In genomic region chr20:63251345-63251744, GRCh38 we compare ENCODE assay signal across 14 cellular contexts. TPM values are rescaled to one million over a fixed set of nuclear protein-coding genes. Genes with fewer than 3 reads are reported as not detected.
DNase-seq lines count a peak whose midpoint lies in the region; ATAC-seq and TF ChIP-seq lines count a peak whose summit lies in the region.
"Not testable (repeated sequence)": the region's sequence is repeated elsewhere in the genome, so short reads cannot be mapped to it uniquely, and the experiment has no call there.
"Had no signal": no experiment of that assay in that cellular context is flagged by ENCODE, and none has a peak within 500 bp of the region (broad histone marks: within the 10 kb centered on the region; RNA-seq: fewer than 3 reads in every experiment).

No MANE protein-coding gene starts in this region.

- H2AK5ac ChIP-seq in mesenchymal stem cell (ENCODE audit: low read length, severe bottlenecking) = not testable (repeated sequence)

- H3K27ac Mint-ChIP-seq in activated CD4-positive, alpha-beta T cell treated with anti-CD3 and anti-CD28 coated beads for 36 hours = not testable (repeated sequence)

- H3K18ac ChIP-seq in mesenchymal stem cell (ENCODE audit: low read depth in 1 of 2, low read length in 2 of 2) = not testable (repeated sequence)

- H3K27ac ChIP-seq in OCI-LY3 (ENCODE audit: low read length); mesenchymal stem cell (ENCODE audit: low read length, poor library complexity, severe bottlenecking); testis: not testable (repeated sequence)

- 16% methylated on average over 11 of the region's 14 CpGs for WGBS in mesenchymal stem cell
- 65 to 71% methylated on average over 12 to 14 of the region's 14 CpGs for WGBS in testis, 2 donors

- DNase-seq in COLO668 (lab: John Stamatoyannopoulos, UW; ENCODE audit: unreplicated experiment) (peak; percentile 23), KBM-7 (peak; percentile 15), dermis blood vessel endothelial cell (peak; percentile 17), mesenchymal stem cell (peak; percentile 34), testis (peak; percentile 62)
- not testable (repeated sequence) for DNase-seq in GM12864 (ENCODE audit: low read depth)
- peak; percentile 30 for DNase-seq in activated CD4-positive, alpha-beta T cell treated with anti-CD3 and anti-CD28 coated beads for 36 hours

- not testable (repeated sequence) for H2BK15ac ChIP-seq in mesenchymal stem cell (ENCODE audit: low read depth, poor library complexity, severe bottlenecking)

- H3K36me3 ChIP-seq in OCI-LY3 (replicated peaks; ENCODE audit: low read depth, low read length); testis (ENCODE audit: low read depth, missing control alignments): not testable (repeated sequence)
- H3K36me3 ChIP-seq in mesenchymal stem cell (ENCODE audit: control insufficient read depth in 1 of 2, insufficient read depth in 2 of 2, low read depth in 1 of 2, low read length in 2 of 2) = peaks cover 0 to 40% of the 10 kb centered on the region in 2 experiments

- H4K20me1 ChIP-seq in OCI-LY3 (ENCODE audit: insufficient read depth, low read length) = not testable (repeated sequence)

- H3K23ac ChIP-seq in mesenchymal stem cell (ENCODE audit: low read length in 2 of 2) = not testable (repeated sequence)

- not testable (repeated sequence) for H4K8ac ChIP-seq in mesenchymal stem cell (ENCODE audit: low read length)

- peaks cover 32% of the 10 kb centered on the region for H3K27me3 Mint-ChIP-seq in activated CD4-positive, alpha-beta T cell treated with anti-CD3 and anti-CD28 coated beads for 36 hours

- H3K4me1 ChIP-seq in OCI-LY3 (ENCODE audit: low read length) = not testable (repeated sequence)
- peaks cover 80% of the 10 kb centered on the region for H3K4me1 ChIP-seq in mesenchymal stem cell (ENCODE audit: control insufficient read depth, insufficient read depth, low read depth, low read length)
- H3K4me1 ChIP-seq in testis = peaks cover 23% of the 10 kb centered on the region

- H3K9me3 ChIP-seq in OCI-LY3 (ENCODE audit: insufficient read depth, low read length); mesenchymal stem cell (ENCODE audit: control insufficient read depth, low read length); testis: not testable (repeated sequence)

- not testable (repeated sequence) for H3K9ac ChIP-seq in OCI-LY3 (ENCODE audit: low read length); mesenchymal stem cell (ENCODE audit: low read length)

- not testable (repeated sequence) for H3K4ac ChIP-seq in mesenchymal stem cell (ENCODE audit: low read depth in 1 of 2, low read length in 2 of 2)

- not testable (repeated sequence) for H3K4me3 Mint-ChIP-seq in activated CD4-positive, alpha-beta T cell treated with anti-CD3 and anti-CD28 coated beads for 36 hours

- TF ChIP-seq CTCF in GM12864 (IDR thresholded peaks at IDR 0.05; ENCODE audit: low read depth, low read length, missing control alignments) = peak; percentile 33
- peak; percentile 16; the same call in 1 of the 2 replicates for TF ChIP-seq CTCF in OCI-LY3 (IDR thresholded peaks at IDR 0.05; ENCODE audit: low read depth, low read length)
- TF ChIP-seq CTCF in testis (IDR thresholded peaks at IDR 0.05) = peak in 1 of 3 experiments; percentile 15

- not testable (repeated sequence) for TF ChIP-seq POLR2A in testis (IDR thresholded peaks at IDR 0.05)

- in situ Hi-C loops in KBM-7 (cut with MboI; ENCODE audit: low pct_unique_long_range_greater_than_20kb, low sequenced_read_pairs) = not testable (repeated sequence)

- not testable (repeated sequence) for H2AFZ ChIP-seq in OCI-LY3 (ENCODE audit: low read depth, low read length); mesenchymal stem cell (ENCODE audit: low read depth, low read length)

- H3K79me2 ChIP-seq in OCI-LY3 (ENCODE audit: low read length) = not testable (repeated sequence)

- H4K91ac ChIP-seq in mesenchymal stem cell (ENCODE audit: low read length) = not testable (repeated sequence)

- not testable (repeated sequence) for H2BK12ac ChIP-seq in mesenchymal stem cell (ENCODE audit: low read length in 2 of 2)

- not testable (repeated sequence) for H3K14ac ChIP-seq in mesenchymal stem cell (ENCODE audit: low read length in 2 of 2)

- not testable (repeated sequence) for H3K36me3 Mint-ChIP-seq in activated CD4-positive, alpha-beta T cell treated with anti-CD3 and anti-CD28 coated beads for 36 hours (ENCODE audit: low read depth)

- POLR2A ChIA-PET in activated CD4-positive, alpha-beta T cell treated with anti-CD3 and anti-CD28 coated beads for 36 hours (lab: Charles Lee) = not testable (repeated sequence)

- not testable (repeated sequence) for H3K4me1 Mint-ChIP-seq in activated CD4-positive, alpha-beta T cell treated with anti-CD3 and anti-CD28 coated beads for 36 hours

- intact Hi-C loops in activated CD4-positive, alpha-beta T cell treated with anti-CD3 and anti-CD28 coated beads for 36 hours (cut with DNase I, micrococcal nuclease); testis (cut with DNase I; ENCODE audit: low total_unique reads): not testable (repeated sequence)

- H3K79me1 ChIP-seq in mesenchymal stem cell (replicated peaks; ENCODE audit: low read length, poor library complexity, severe bottlenecking) = peaks cover 20% of the 10 kb centered on the region

- ATAC-seq in activated CD4-positive, alpha-beta T cell treated with anti-CD3 and anti-CD28 coated beads for 36 hours = not testable (repeated sequence)

- not testable (repeated sequence) for H2BK120ac ChIP-seq in mesenchymal stem cell (ENCODE audit: low read depth, low read length)

- not testable (repeated sequence) for H3K4me2 ChIP-seq in OCI-LY3 (ENCODE audit: low read length); mesenchymal stem cell (ENCODE audit: low read length, poor library complexity, severe bottlenecking)

- H2BK5ac ChIP-seq in mesenchymal stem cell (ENCODE audit: low read depth, low read length, poor library complexity, severe bottlenecking) = not testable (repeated sequence)

- CTCF ChIA-PET in activated CD4-positive, alpha-beta T cell treated with anti-CD3 and anti-CD28 coated beads for 36 hours (lab: Charles Lee) = interaction anchor here (2.6 kb wide), 1 partner anchor 28 kb away, joined by 13 read pairs; no protein-coding TSS in a partner anchor

- not testable (repeated sequence) for H3K4me3 ChIP-seq in GM12864 (ENCODE audit: low read depth, low read length); OCI-LY3 (ENCODE audit: low read length); mesenchymal stem cell (ENCODE audit: insufficient read depth in 1 of 2, low read depth in 1 of 2, low read length in 2 of 2); testis

- not testable (repeated sequence) for H3K9me3 Mint-ChIP-seq in activated CD4-positive, alpha-beta T cell treated with anti-CD3 and anti-CD28 coated beads for 36 hours (ENCODE audit: low read depth)

- H3K27me3 ChIP-seq in OCI-LY3 (ENCODE audit: low read depth, low read length); testis: not testable (repeated sequence)
- H3K27me3 ChIP-seq in mesenchymal stem cell (ENCODE audit: control insufficient read depth in 1 of 2, insufficient read depth in 1 of 2, low read length in 2 of 2) = peaks cover 19 to 86% of the 10 kb centered on the region in 2 experiments

RNA-seq across cellular contexts. Expression of gene NKAIN4, which starts 2.9 kb away (rescaled TPM):
- total RNA-seq in activated CD4-positive, alpha-beta T cell treated with anti-CD3 and anti-CD28 coated beads for 36 hours = not detected
- total RNA-seq in dermis blood vessel endothelial cell (not detected in 2 replicates), testis (1 to 10 TPM; 4.7 to 6.0 TPM)
- 0.10 TPM for polyA plus RNA-seq in mesenchymal stem cell (2013, experiment 1 of 2)
- polyA plus RNA-seq in mesenchymal stem cell (2013, experiment 2 of 2) = not detected
- 3.9 TPM for polyA plus RNA-seq in testis (ENCODE audit: insufficient read depth, low read depth, low replicate concordance)
- total RNA-seq: ascending aorta, SJSA1, T-helper 17 cell had no signal
- polyA plus RNA-seq: keratinocyte, mammary epithelial cell had no signal

RNA-seq across cellular contexts. Expression of gene BIRC7, which starts 15.6 kb away (rescaled TPM):
- under 1 TPM in 1 of 2 experiments, not detected in 1; 0.14 TPM for total RNA-seq in activated CD4-positive, alpha-beta T cell treated with anti-CD3 and anti-CD28 coated beads for 36 hours
- total RNA-seq in dermis blood vessel endothelial cell (not detected in 2 replicates), testis (under 1 TPM; 0.24 to 0.25 TPM)
- 1.6 TPM for polyA plus RNA-seq in mesenchymal stem cell (2013, experiment 1 of 2)
- 1.5 TPM for polyA plus RNA-seq in mesenchymal stem cell (2013, experiment 2 of 2)
- polyA plus RNA-seq in testis (ENCODE audit: insufficient read depth, low read depth, low replicate concordance) = 0.33 TPM
- total RNA-seq: ascending aorta, foreskin keratinocyte, mammary epithelial cell, SJSA1, T-helper 17 cell had no signal
- polyA plus RNA-seq: foreskin keratinocyte, keratinocyte, mammary epithelial cell had no signal

RNA-seq across cellular contexts. Expression of gene ARFGAP1, which starts 21.3 kb away (rescaled TPM):
- total RNA-seq in activated CD4-positive, alpha-beta T cell treated with anti-CD3 and anti-CD28 coated beads for 36 hours = 10 to 100 TPM; 73.4 to 77.6 TPM
- total RNA-seq in dermis blood vessel endothelial cell (60.0 and 70.8 TPM in 2 replicates), testis (100 to 1,000 TPM; 110 to 126 TPM)
- 62.8 TPM for polyA plus RNA-seq in mesenchymal stem cell (2013, experiment 1 of 2)
- 60.5 TPM for polyA plus RNA-seq in mesenchymal stem cell (2013, experiment 2 of 2)
- 97.0 TPM for polyA plus RNA-seq in testis (ENCODE audit: insufficient read depth, low read depth, low replicate concordance)

RNA-seq across cellular contexts. Expression of gene YTHDF1, which starts 35.4 kb away (rescaled TPM):
- 10 to 100 TPM; 32.2 to 32.6 TPM for total RNA-seq in activated CD4-positive, alpha-beta T cell treated with anti-CD3 and anti-CD28 coated beads for 36 hours
- 18.4 and 28.1 TPM in 2 replicates for total RNA-seq in dermis blood vessel endothelial cell
- polyA plus RNA-seq in mesenchymal stem cell (2013, experiment 1 of 2) = 32.3 TPM
- 32.4 TPM for polyA plus RNA-seq in mesenchymal stem cell (2013, experiment 2 of 2)
- total RNA-seq in testis = 10 to 100 TPM; 55.7 to 56.9 TPM
- 37.2 TPM for polyA plus RNA-seq in testis (ENCODE audit: insufficient read depth, low read depth, low replicate concordance)

RNA-seq across cellular contexts. Expression of gene COL20A1, which starts 41.6 kb away (rescaled TPM):
- under 1 TPM; 0.04 to 0.09 TPM for total RNA-seq in activated CD4-positive, alpha-beta T cell treated with anti-CD3 and anti-CD28 coated beads for 36 hours
- total RNA-seq in dermis blood vessel endothelial cell (under 0.01 TPM in 1 of 2 replicates, not detected in the other), testis (10 to 100 TPM; 14.4 to 17.1 TPM)
- polyA plus RNA-seq in mesenchymal stem cell (2013, experiment 1 of 2) = not detected
- polyA plus RNA-seq in mesenchymal stem cell (2013, experiment 2 of 2) = not detected
- 17.2 TPM for polyA plus RNA-seq in testis (ENCODE audit: insufficient read depth, low read depth, low replicate concordance)
- total RNA-seq: ascending aorta, foreskin keratinocyte, mammary epithelial cell, SJSA1 had no signal
- polyA plus RNA-seq: foreskin keratinocyte, keratinocyte, mammary epithelial cell had no signal
